ENCODE assay signal across 7 cellular contexts in genomic region chr10:91198781-91199180, GRCh38. TPM values are rescaled to one million over a fixed set of nuclear protein-coding genes. Genes with fewer than 3 reads are reported as not detected.
DNase-seq lines count a peak whose midpoint lies in the region; ATAC-seq and TF ChIP-seq lines count a peak whose summit lies in the region.

No MANE protein-coding gene starts in this region.

- peak overlapping the region; percentile 4; the same call in 1 of the 2 replicates for H3K4me2 ChIP-seq in OCI-LY7 (ENCODE audit: low read length)

- CTCF ChIA-PET in OCI-LY7 (lab: Charles Lee; ENCODE audit: unreplicated experiment): interaction anchor here (0.7 kb wide), 1 partner anchor 21 kb away, joined by 3 read pairs; no protein-coding TSS in a partner anchor

- BruUV-seq in OCI-LY7 (replicated peaks; lab: Mats Ljungman, UMichigan): no TSS peak

- H3K4me1 ChIP-seq in OCI-LY7 (ENCODE audit: insufficient read depth, low read length, poor library complexity, severe bottlenecking): peaks cover 25% of the 10 kb centered on the region

- H4K20me1 ChIP-seq in OCI-LY7 (ENCODE audit: insufficient read depth, low read length): no peaks in the 10 kb centered on the region

- intact Hi-C loops in OCI-LY7 (cut with micrococcal nuclease; ENCODE audit: unreplicated experiment): no loop called here

- no peak overlapping the region for H3K4me3 ChIP-seq in OCI-LY7 (ENCODE audit: low read depth, low read length, poor library complexity, severe bottlenecking)
- no peak overlapping the region for H3K4me3 ChIP-seq in fibroblast of mammary gland (ENCODE audit: control insufficient read depth, low read depth, low read length)

- H3K9me3 ChIP-seq in OCI-LY7 (ENCODE audit: low read length): no peaks in the 10 kb centered on the region

- no peak overlapping the region for H3K27ac ChIP-seq in OCI-LY7 (ENCODE audit: low read depth, low read length, poor library complexity, severe bottlenecking)

- peaks cover 92% of the 10 kb centered on the region for H3K4me1 Mint-ChIP-seq in stimulated activated naive CD8-positive, alpha-beta T cell treated with anti-CD3 and anti-CD28 coated beads, Interleukin-15, Interleukin-2, amounts not matched to agents 100 ng/mL and 50 ng/mL, for 24 hours (ENCODE audit: low read depth)

- H3K9me2 ChIP-seq in OCI-LY7 (ENCODE audit: insufficient read depth, low read length): no peaks in the 10 kb centered on the region

- DNase-seq in OCI-LY7 (ENCODE audit: low spot score): peak; percentile 49
- peak; percentile 91 for DNase-seq in fibroblast of mammary gland (ENCODE audit: low read depth)
- DNase-seq in COR-L47 (lab: John Stamatoyannopoulos, UW): no peak

- no peaks in the 10 kb centered on the region for H3K79me2 ChIP-seq in OCI-LY7 (ENCODE audit: insufficient read depth, low read depth, low read length)

- no peak overlapping the region for H2AFZ ChIP-seq in OCI-LY7 (ENCODE audit: low read length)

- peak overlapping the region; percentile 51 for H3K4me3 Mint-ChIP-seq in stimulated activated naive CD8-positive, alpha-beta T cell treated with anti-CD3 and anti-CD28 coated beads, Interleukin-15, Interleukin-2, amounts not matched to agents 100 ng/mL and 50 ng/mL, for 24 hours

- POLR2A ChIA-PET in OCI-LY7 (lab: Charles Lee): interaction anchor here (1.1 to 1.4 kb wide), 2 partner anchors 11 to 14 kb away, joined by 4 to 6 read pairs; no protein-coding TSS in a partner anchor

- H3K36me3 Mint-ChIP-seq in stimulated activated naive CD8-positive, alpha-beta T cell treated with anti-CD3 and anti-CD28 coated beads, Interleukin-15, Interleukin-2, amounts not matched to agents 100 ng/mL and 50 ng/mL, for 24 hours (ENCODE audit: low read depth): peaks cover 15% of the 10 kb centered on the region

- H3K27ac Mint-ChIP-seq in stimulated activated naive CD8-positive, alpha-beta T cell treated with anti-CD3 and anti-CD28 coated beads, Interleukin-15, Interleukin-2, amounts not matched to agents 100 ng/mL and 50 ng/mL, for 24 hours: peak overlapping the region; percentile 94

- no peak for TF ChIP-seq CTCF in OCI-LY7 (conservative IDR thresholded peaks at IDR 0.05; ENCODE audit: low read length)
- no peak for TF ChIP-seq CTCF in fibroblast of mammary gland (conservative IDR thresholded peaks at IDR 0.05; ENCODE audit: control insufficient read depth, insufficient read depth, low read depth, low read length)

- H3K27me3 Mint-ChIP-seq in stimulated activated naive CD8-positive, alpha-beta T cell treated with anti-CD3 and anti-CD28 coated beads, Interleukin-15, Interleukin-2, amounts not matched to agents 100 ng/mL and 50 ng/mL, for 24 hours: no peaks in the 10 kb centered on the region

- ATAC-seq in GM18858 (IDR thresholded peaks at IDR 0.05; ENCODE audit: unreplicated experiment) (peak; percentile 67), HG02642 (IDR thresholded peaks at IDR 0.05; ENCODE audit: poor library complexity, unreplicated experiment) (peak; percentile 68), SK-N-SH treated with all-trans-retinoic acid at 6 μM for 48 hours (no peak)

- no peaks in the 10 kb centered on the region for H3K36me3 ChIP-seq in OCI-LY7 (ENCODE audit: insufficient read depth, low read length)

- peaks cover 1% of the 10 kb centered on the region for H3K9me3 Mint-ChIP-seq in stimulated activated naive CD8-positive, alpha-beta T cell treated with anti-CD3 and anti-CD28 coated beads, Interleukin-15, Interleukin-2, amounts not matched to agents 100 ng/mL and 50 ng/mL, for 24 hours

TF ChIP-seq in SK-N-SH treated with all-trans-retinoic acid at 6 μM for 48 hours, 23 proteins besides CTCF, POLR2A, EP300 and RAD21:
- TF ChIP-seq POU6F1 (CRISPR knock-in tag; IDR thresholded peaks at IDR 0.05; ENCODE audit: borderline replicate concordance, low read depth) (no peak), TOX (CRISPR knock-in tag; IDR thresholded peaks at IDR 0.05; ENCODE audit: borderline replicate concordance) (no peak), PATZ1 (CRISPR knock-in tag; IDR thresholded peaks at IDR 0.05; ENCODE audit: borderline replicate concordance) (no peak), ISL1 (CRISPR knock-in tag; IDR thresholded peaks at IDR 0.05) (no peak)
TF ChIP-seq in SK-N-SH treated with all-trans-retinoic acid at 6 μM for 48 hours: peak in this region for 0.

RNA-seq across cellular contexts. Expression of gene PCGF5, which starts 21.7 kb away (rescaled TPM):
- 25.1 and 32.5 TPM in 2 replicates for total RNA-seq in OCI-LY7 (2014; rRNA removed; shearing (Covaris generic))
- total RNA-seq in OCI-LY7 (2022): 40.9 and 53.1 TPM in 2 replicates
